In the genomic region with DNA sequence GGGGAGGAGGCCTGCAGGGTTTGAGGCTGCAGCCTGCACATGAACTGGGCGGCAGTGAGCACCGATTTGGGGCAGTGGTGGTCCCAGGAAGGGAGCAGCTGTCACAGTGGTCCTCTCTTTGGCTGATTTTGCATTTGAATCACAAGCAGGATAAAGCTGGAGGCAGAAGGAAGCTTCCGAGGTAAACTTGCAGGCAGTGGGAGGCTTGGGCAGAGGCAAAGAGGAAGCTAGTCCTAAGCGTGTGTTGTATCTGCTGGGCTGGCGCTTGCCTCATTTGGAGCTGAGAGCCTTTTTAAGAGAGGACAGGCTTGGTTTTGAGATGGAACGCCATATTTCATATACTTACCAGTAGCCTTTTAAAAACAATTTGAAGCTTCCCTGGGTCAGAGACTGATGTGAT, we compare ENCODE assay signal across 18 cellular contexts.
DNase-seq lines count a peak whose midpoint lies in the region; ATAC-seq lines count a peak whose summit lies in the region.
"Had no signal": no experiment of that assay in that cellular context is flagged by ENCODE, and none has a peak within 500 bp of the region (broad histone marks: within the 10 kb centered on the region; RNA-seq: fewer than 3 reads in every experiment).

No MANE protein-coding gene starts in this region.

- no peak overlapping the region for H3K27ac ChIP-seq in neuronal stem cell (replicated peaks; ENCODE audit: low read length)
- H3K27ac ChIP-seq: HL-60 had no signal

- WGBS in neuronal stem cell (ENCODE audit: extremely low coverage in 2 of 2, insufficient read length in 2 of 2, insufficient replicate concordance in 1 of 2), 2 donors, result no CpG with 5 or more reads among the region's 6 CpGs

- no peak overlapping the region for H2BK15ac ChIP-seq in neuronal stem cell (ENCODE audit: low read length)

- H3K18ac ChIP-seq in neuronal stem cell (ENCODE audit: low read length), result peak overlapping the region; percentile 17

- no peak overlapping the region for H2BK120ac ChIP-seq in neuronal stem cell (ENCODE audit: low read depth, low read length)

- no peak overlapping the region for H2BK12ac ChIP-seq in neuronal stem cell (ENCODE audit: low read length)

- no peaks in the 10 kb centered on the region for H3K79me1 ChIP-seq in neuronal stem cell (ENCODE audit: low read depth, low read length)

- no peak overlapping the region for H3K4ac ChIP-seq in neuronal stem cell (ENCODE audit: low read length)

- H3K27me3 ChIP-seq in H7 (ENCODE audit: control insufficient read depth, insufficient read depth, low read length) (no peaks in the 10 kb centered on the region), neuronal stem cell (ENCODE audit: control insufficient read depth in 3 of 3, insufficient read depth in 3 of 3, low read depth in 1 of 3, low read length in 3 of 3) (peaks cover 0 to 15% (median 0%) of the 10 kb centered on the region in 3 experiments)
- H3K27me3 ChIP-seq: BE2C had no signal

- H3K4me2 ChIP-seq in neuronal stem cell (ENCODE audit: insufficient read depth, low read length, poor library complexity, severe bottlenecking), result no peak overlapping the region

- no peak overlapping the region for H3K23ac ChIP-seq in neuronal stem cell (ENCODE audit: low read depth, low read length, poor library complexity)

- no peak overlapping the region for H4K91ac ChIP-seq in neuronal stem cell (ENCODE audit: low read depth, low read length, poor library complexity)

- H2AK5ac ChIP-seq in neuronal stem cell (ENCODE audit: low read depth, low read length), result no peak overlapping the region

- H2AFZ ChIP-seq in neuronal stem cell (ENCODE audit: low read length), result no peak overlapping the region

- DNase-seq in H7 (peak; percentile 36), Kasumi-1 (lab: John Stamatoyannopoulos, UW) (peak; percentile 11 to 15), neuronal stem cell (ENCODE audit: low spot score) (no peak), anterior cingulate cortex (lab: John Stamatoyannopoulos, UW) (no peak)
- DNase-seq: ACHN; BE2C; C1 segment of cervical spinal cord; CD4-positive, CD25-positive, alpha-beta regulatory T cell; CD8-positive, alpha-beta memory T cell; COR-L47; DMS 273 treated with DMSO at 0.1 percent for 48 hours; DMS53; DND-41; EL had no signal

- H3K4me1 ChIP-seq in neuronal stem cell (ENCODE audit: control insufficient read depth in 2 of 2, insufficient read depth in 1 of 2, low read depth in 1 of 2, low read length in 2 of 2), result no peaks in the 10 kb centered on the region
- H3K4me1 ChIP-seq: BE2C had no signal

- H3K4me3 ChIP-seq in H7 (ENCODE audit: insufficient read depth, low read depth, low read length) (no peak overlapping the region), neuronal stem cell (ENCODE audit: low read length in 2 of 2) (no peak overlapping the region)
- H3K4me3 ChIP-seq: GM12878 had no signal

- no peak overlapping the region for H3K9ac ChIP-seq in neuronal stem cell (ENCODE audit: low read depth, low read length, poor library complexity)

- H3K36me3 ChIP-seq in H7 (replicated peaks; ENCODE audit: control insufficient read depth, insufficient read depth, low read length) (no peaks in the 10 kb centered on the region), neuronal stem cell (replicated peaks in 1 of 2; ENCODE audit: control insufficient read depth in 2 of 2, insufficient read depth in 2 of 2, low read length in 2 of 2) (no peaks in the 10 kb centered on the region)
- H3K36me3 ChIP-seq: BE2C had no signal

- peak overlapping the region; percentile 4 for H3K14ac ChIP-seq in neuronal stem cell (ENCODE audit: low read length)

- no peak overlapping the region for H4K8ac ChIP-seq in neuronal stem cell (ENCODE audit: low read depth, low read length)

- H2BK5ac ChIP-seq in neuronal stem cell (ENCODE audit: low read length), result no peak overlapping the region

- no peak for ATAC-seq in HG02840 (IDR thresholded peaks at IDR 0.05; ENCODE audit: low FRiP score, unreplicated experiment)
- ATAC-seq in HG02970 (IDR thresholded peaks at IDR 0.05; ENCODE audit: low FRiP score, unreplicated experiment), result no peak
- ATAC-seq: GM12878 had no signal

- no peaks in the 10 kb centered on the region for H3K9me3 ChIP-seq in neuronal stem cell (replicated peaks in 1 of 2; ENCODE audit: control insufficient read depth in 2 of 2, insufficient read depth in 1 of 2, low read depth in 1 of 2, low read length in 2 of 2)
- H3K9me3 ChIP-seq: BE2C had no signal

Comparison
In these comparisons a context has a peak if more than half of its experiments do, and no peak if none do; other contexts are left out.
1. DNase-seq: peak in H7 (single experiment) and Kasumi-1 (2 of 2); none in neuronal stem cell (single experiment) and anterior cingulate cortex (0 of 58).